In the genomic region with DNA sequence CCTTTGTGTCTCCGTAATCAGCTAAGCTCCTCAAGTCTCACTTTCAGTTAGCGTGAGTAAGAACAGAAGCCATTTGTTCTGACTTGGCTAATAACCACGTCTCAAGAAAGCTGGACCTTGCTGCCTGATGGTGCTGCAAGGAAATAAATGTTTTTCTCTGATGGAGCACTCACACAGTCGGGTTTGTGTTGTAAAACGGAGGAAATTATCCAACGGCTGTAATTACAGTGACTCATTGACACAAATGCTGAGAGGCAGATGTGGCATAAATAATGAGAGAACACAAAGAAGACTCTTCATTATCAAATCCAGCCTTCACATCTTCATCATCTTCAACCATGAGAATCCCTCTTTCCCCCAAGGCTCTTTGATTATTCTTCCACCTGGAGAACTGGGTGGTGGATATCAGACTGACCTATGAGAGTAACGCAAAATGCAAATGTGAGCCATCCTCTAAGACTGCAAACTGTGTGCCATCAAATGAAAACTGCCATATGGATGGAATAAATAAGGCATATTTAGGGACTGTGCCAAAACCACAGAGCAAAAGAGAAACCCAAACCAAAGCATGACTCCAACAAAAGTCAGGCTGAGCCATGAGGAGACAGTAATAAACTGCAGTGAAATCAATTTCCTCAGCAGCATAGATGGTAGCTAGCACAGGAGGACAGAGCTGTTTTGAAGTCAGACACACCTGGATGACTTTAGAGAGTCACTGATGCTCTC, we compare ENCODE assay signal across 11 cellular contexts.
DNase-seq lines count a peak whose midpoint lies in the region; ATAC-seq and TF ChIP-seq lines count a peak whose summit lies in the region.
"Had no signal": no experiment of that assay in that cellular context is flagged by ENCODE, and none has a peak within 500 bp of the region (broad histone marks: within the 10 kb centered on the region; RNA-seq: fewer than 3 reads in every experiment).

No MANE protein-coding gene starts in this region.

- TF ChIP-seq POLR2A in breast epithelium (IDR thresholded peaks at IDR 0.05) = no peak

- WGBS in lung, 2 donors = 49 to 65% methylated on average over 7 of the region's 7 CpGs

- H3K9me3 Mint-ChIP-seq in activated CD8-positive, alpha-beta T cell treated with anti-CD3 and anti-CD28 coated beads for 36 hours = no peaks in the 10 kb centered on the region

- H3K27me3 ChIP-seq in breast epithelium (no peaks in the 10 kb centered on the region), lung (ENCODE audit: control insufficient read depth, insufficient read depth) (no peaks in the 10 kb centered on the region)

- H3K36me3 ChIP-seq in breast epithelium (no peaks in the 10 kb centered on the region), lung (ENCODE audit: control insufficient read depth in 2 of 2, insufficient read depth in 2 of 2, low read length in 2 of 2) (no peaks in the 10 kb centered on the region)

- peak overlapping the region; percentile 48 for H3K4me3 ChIP-seq in AG10803 (ENCODE audit: low read length)
- peak overlapping the region in 2 of 3 donors; percentile 8 to 50 for H3K4me3 ChIP-seq in breast epithelium
- H3K4me3 ChIP-seq in lung = no peak overlapping the region

- H3K4me1 ChIP-seq in breast epithelium (peaks cover 0 to 6% of the 10 kb centered on the region in 2 donors), lung (ENCODE audit: control insufficient read depth in 2 of 2, insufficient read depth in 2 of 2, low read length in 2 of 2) (no peaks in the 10 kb centered on the region)

- no peaks in the 10 kb centered on the region for H3K36me3 Mint-ChIP-seq in activated CD8-positive, alpha-beta T cell treated with anti-CD3 and anti-CD28 coated beads for 36 hours (ENCODE audit: low read depth)

- intact Hi-C loops in breast epithelium (cut with DNase I; ENCODE audit: low total_unique reads) = no loop called here
- intact Hi-C loops in activated CD8-positive, alpha-beta T cell treated with anti-CD3 and anti-CD28 coated beads for 36 hours (cut with micrococcal nuclease) = no loop called here

- no peak overlapping the region for H3K27ac Mint-ChIP-seq in activated CD8-positive, alpha-beta T cell treated with anti-CD3 and anti-CD28 coated beads for 36 hours

- POLR2A ChIA-PET in activated CD8-positive, alpha-beta T cell treated with anti-CD3 and anti-CD28 coated beads for 36 hours (lab: Charles Lee) = no interaction called here

- peak; percentile 34 for ATAC-seq in lung (ENCODE audit: insufficient read depth, low FRiP score)
- no peak for ATAC-seq in activated CD8-positive, alpha-beta T cell treated with anti-CD3 and anti-CD28 coated beads for 36 hours

- H3K4me1 Mint-ChIP-seq in activated CD8-positive, alpha-beta T cell treated with anti-CD3 and anti-CD28 coated beads for 36 hours (ENCODE audit: low read depth) = no peaks in the 10 kb centered on the region

- H3K9me3 ChIP-seq in breast epithelium = no peaks in the 10 kb centered on the region
- peaks cover 0 to 2% of the 10 kb centered on the region in 2 donors for H3K9me3 ChIP-seq in lung (ENCODE audit: control insufficient read depth in 2 of 2, insufficient read depth in 1 of 2, low read length in 1 of 2)

- CTCF ChIA-PET in activated CD8-positive, alpha-beta T cell treated with anti-CD3 and anti-CD28 coated beads for 36 hours (lab: Charles Lee) = no interaction called here

- TF ChIP-seq CTCF in AG10803 (conservative IDR thresholded peaks at IDR 0.05; ENCODE audit: low read length) (0 out of 2 replicates have a peak, but pooled peaks have one; percentile 24), breast epithelium (IDR thresholded peaks at IDR 0.05) (no peak), lung (IDR thresholded peaks at IDR 0.05; ENCODE audit: control extremely low read depth, extremely low read depth) (no peak)
- no peak for TF ChIP-seq CTCF in activated CD8-positive, alpha-beta T cell treated with anti-CD3 and anti-CD28 coated beads for 36 hours (IDR thresholded peaks at IDR 0.05)

- H3K27ac ChIP-seq in breast epithelium = peak overlapping the region; percentile 68 to 74
- H3K27ac ChIP-seq in lung (ENCODE audit: low read depth in 1 of 2, low read length in 1 of 2) = no peak overlapping the region

- no peaks in the 10 kb centered on the region for H3K27me3 Mint-ChIP-seq in activated CD8-positive, alpha-beta T cell treated with anti-CD3 and anti-CD28 coated beads for 36 hours

- H3K4me3 Mint-ChIP-seq in activated CD8-positive, alpha-beta T cell treated with anti-CD3 and anti-CD28 coated beads for 36 hours = no peak overlapping the region

- peak; percentile 97 for DNase-seq in AG10803 (ENCODE audit: low read depth)
- DNase-seq in NCI-H1436 treated with DMSO at 0.1 percent for 48 hours (lab: John Stamatoyannopoulos, UW) = peak; percentile 73
- no peak for DNase-seq in breast epithelium (ENCODE audit: low spot score in 2 of 2)
- no peak for DNase-seq in lung (ENCODE audit: low spot score)
- no peak for DNase-seq in cortex of kidney (lab: John Stamatoyannopoulos, UW)
- DNase-seq in stimulated activated CD4-positive, alpha-beta T cell treated with anti-CD3 and anti-CD28 coated beads, Interleukin-4, amount 100 ng/mL, for 4 hours = no peak
- no peak for DNase-seq in COLO668 (lab: John Stamatoyannopoulos, UW; ENCODE audit: unreplicated experiment)
- DNase-seq in activated CD8-positive, alpha-beta T cell treated with anti-CD3 and anti-CD28 coated beads for 36 hours = no peak
- DNase-seq: Calu3; MM.1S; stimulated activated CD4-positive, alpha-beta T cell treated with anti-CD3 and anti-CD28 coated beads, Interleukin-2, amount 100 ng/mL, for 48 hours had no signal

Comparison
In these comparisons a context has a peak if more than half of its experiments do, and no peak if none do; other contexts are left out.
1. DNase-seq: peak in AG10803 (single experiment) and NCI-H1436 treated with DMSO at 0.1 percent for 48 hours (single experiment); none in breast epithelium (0 of 2), lung (single experiment), cortex of kidney (single experiment), stimulated activated CD4-positive, alpha-beta T cell treated with anti-CD3 and anti-CD28 coated beads, Interleukin-4, amount 100 ng/mL, for 4 hours (0 of 2), COLO668 (single experiment) and activated CD8-positive, alpha-beta T cell treated with anti-CD3 and anti-CD28 coated beads for 36 hours (single experiment).
2. H3K27ac ChIP-seq: peak in breast epithelium (2 of 2); none in lung (0 of 2).